Comparison of ENCODE assay signal across 9 cellular contexts in the genomic region with DNA sequence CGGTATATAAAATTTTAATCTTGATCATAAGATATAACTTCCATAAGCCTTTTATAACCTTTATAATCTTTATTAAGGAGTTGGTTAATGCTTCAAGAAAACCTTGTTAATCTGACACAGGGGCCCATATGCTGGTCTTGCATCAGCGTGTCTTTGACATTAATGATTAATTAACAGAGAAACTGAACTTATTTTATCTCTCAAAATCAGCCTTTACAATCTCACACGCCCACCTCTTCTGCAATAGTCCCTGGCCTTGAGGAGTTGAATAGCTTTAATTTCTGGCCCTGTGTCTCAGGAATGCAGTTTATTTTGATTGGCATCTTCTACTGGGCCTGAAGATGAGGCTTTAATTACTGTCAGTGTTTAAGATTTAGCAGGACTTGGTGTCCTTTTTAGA. TPM values are rescaled to one million over a fixed set of nuclear protein-coding genes. Genes with fewer than 3 reads are reported as not detected.
A peak's percentile ranks its signal among the peaks of the same experiment; 100 is the strongest.
DNase-seq lines count a peak whose midpoint lies in the region; ATAC-seq, FAIRE-seq and TF ChIP-seq lines count a peak whose summit lies in the region.
"Not testable (repeated sequence)": the region's sequence is repeated elsewhere in the genome, so short reads cannot be mapped to it uniquely, and the experiment has no call there.
"Had no signal": no experiment of that assay in that cellular context is flagged by ENCODE, and none has a peak within 500 bp of the region (broad histone marks: within the 10 kb centered on the region; RNA-seq: fewer than 3 reads in every experiment).

No MANE protein-coding gene starts in this region.

- TF ChIP-seq CTCF in A549 (IDR thresholded peaks at IDR 0.05); H9 (conservative IDR thresholded peaks at IDR 0.05); HepG2 (CRISPR knock-in tag; IDR thresholded peaks at IDR 0.05); neural progenitor cell (IDR thresholded peaks at IDR 0.05): not testable (repeated sequence)

- H3K9me3 Mint-ChIP-seq in H9 (peaks cover 25 to 56% of the 10 kb centered on the region in 2 experiments), neural progenitor cell (peaks cover 13% of the 10 kb centered on the region)

- H3K14ac ChIP-seq in H9 (ENCODE audit: insufficient read depth, low read length), result not testable (repeated sequence)

- H3K23ac ChIP-seq in H9 (ENCODE audit: insufficient read length, low read depth, low read length), result not testable (repeated sequence)

- CTCF ChIA-PET in A549 (lab: Yijun Ruan, JAX); HepG2 (lab: Yijun Ruan, JAX; ENCODE audit: low intra/inter-chr PET ratio, low total read pairs): not testable (repeated sequence)

- WGBS in A549 (ENCODE audit: missing lambda C conversion rate), result 61% methylated on average over 3 of the region's 3 CpGs
- no CpG with 5 or more reads among the region's 3 CpGs for WGBS in H9 (ENCODE audit: extremely low coverage, insufficient read length, low lambda C conversion rate)
- WGBS in HepG2 (ENCODE audit: low lambda C conversion rate), result 17% methylated on average over 3 of the region's 3 CpGs

- not testable (repeated sequence) for TF ChIP-seq RAD21 in A549 (conservative IDR thresholded peaks at IDR 0.05 in 1 of 2, IDR thresholded peaks at IDR 0.05 in 1 of 2); HepG2 (CRISPR knock-in tag; IDR thresholded peaks at IDR 0.05)

- not testable (repeated sequence) for H3K4me3 Mint-ChIP-seq in H9, neural progenitor cell

- not testable (repeated sequence) for DNase-seq in A549 (ENCODE audit: low read depth in 1 of 2, low spot score in 1 of 2); H9; neural progenitor cell (ENCODE audit: low spot score)
- peak; percentile 28 to 55 for DNase-seq in NCI-H524 (lab: John Stamatoyannopoulos, UW)
- DNase-seq in erythroblast (lab: John Stamatoyannopoulos, UW), result peak; percentile 10 to 57
- DNase-seq in HepG2 (ENCODE audit: low spot score), result peak; percentile 13

- not testable (repeated sequence) for H3K4me1 ChIP-seq in A549
- H3K4me1 ChIP-seq in H9 (ENCODE audit: insufficient read depth, low read length) (peaks cover 15% of the 10 kb centered on the region; the same call in 1 of the 2 replicates), HUES6 (ENCODE audit: control insufficient read depth, insufficient read depth, low read length) (peaks cover 46% of the 10 kb centered on the region), HepG2 (ENCODE audit: insufficient read depth, low read length) (peaks cover 42% of the 10 kb centered on the region), neural progenitor cell (peaks cover 30% of the 10 kb centered on the region)

- not testable (repeated sequence) for TF ChIP-seq EP300 in A549 (IDR thresholded peaks at IDR 0.05); HepG2 (IDR thresholded peaks at IDR 0.05; ENCODE audit: low read depth in 2 of 2, low read length in 2 of 2); HepG2 (CRISPR knock-in tag; IDR thresholded peaks at IDR 0.05; ENCODE audit: borderline replicate concordance)

- not testable (repeated sequence) for H3K56ac ChIP-seq in H9 (ENCODE audit: insufficient read length, low read depth, low read length)

- not testable (repeated sequence) for H3K9me3 ChIP-seq in A549; H9 (ENCODE audit: control insufficient read depth, low read depth, low read length); HUES6 (ENCODE audit: control insufficient read depth, insufficient read depth, low read depth, low read length); HepG2 (ENCODE audit: low read length); neural progenitor cell (ENCODE audit: low read depth)

- H3K79me1 ChIP-seq in H9 (ENCODE audit: insufficient read depth, low read depth, low read length, poor library complexity, severe bottlenecking), result not testable (repeated sequence)

- not testable (repeated sequence) for BruUV-seq in HepG2 (replicated peaks; lab: Mats Ljungman, UMichigan)

- not testable (repeated sequence) for H2AK5ac ChIP-seq in H9 (ENCODE audit: insufficient read length, low read length)

- H4K8ac ChIP-seq in H9 (replicated peaks; ENCODE audit: insufficient read length, low read depth, low read length), result not testable (repeated sequence)

- not testable (repeated sequence) for H2BK120ac ChIP-seq in H9 (ENCODE audit: low read depth, low read length, poor library complexity, severe bottlenecking)

- H3K36me3 Mint-ChIP-seq in H9 (ENCODE audit: insufficient read depth in 1 of 3, low read depth in 3 of 3), result peaks cover 10 to 30% (median 20%) of the 10 kb centered on the region in 3 experiments
- not testable (repeated sequence) for H3K36me3 Mint-ChIP-seq in neural progenitor cell

- TF ChIP-seq POLR2A in A549 (IDR thresholded peaks at IDR 0.05; ENCODE audit: low read length); erythroblast (IDR thresholded peaks at IDR 0.05; ENCODE audit: low read length); HepG2 (IDR thresholded peaks at IDR 0.05; ENCODE audit: insufficient read depth in 1 of 2, low read depth in 2 of 2, low read length in 2 of 2): not testable (repeated sequence)

- H4K20me1 ChIP-seq in H9 (ENCODE audit: control insufficient read depth, insufficient read depth, insufficient read length); HepG2 (ENCODE audit: insufficient read depth, low read length); neural progenitor cell (ENCODE audit: low read depth): not testable (repeated sequence)

- H3F3A ChIP-seq in neural progenitor cell (ENCODE audit: low read depth), result peaks cover 29% of the 10 kb centered on the region

- H2AFZ ChIP-seq in H9 (ENCODE audit: low read length); HepG2 (ENCODE audit: low read length); neural progenitor cell (replicated peaks): not testable (repeated sequence)

- intact Hi-C loops in HepG2 (cut with micrococcal nuclease; ENCODE audit: unreplicated experiment), result loop anchor here (1.0 kb wide), 1 partner anchor 34 kb away; no protein-coding TSS in a partner anchor

- not testable (repeated sequence) for H3K27ac ChIP-seq in A549; H9 (ENCODE audit: insufficient read length, low read depth, low read length); HepG2 (ENCODE audit: extremely low read length, insufficient read depth, low read length)
- H3K27ac ChIP-seq in HUES6 (ENCODE audit: low read depth, low read length) (peak overlapping the region; percentile 46; the same call in 1 of the 2 replicates), neural progenitor cell (peak overlapping the region; percentile 87)

- H3K27me3 Mint-ChIP-seq in H9 (ENCODE audit: low read depth); neural progenitor cell (ENCODE audit: insufficient read depth, low read depth): not testable (repeated sequence)

- H4K91ac ChIP-seq in H9 (ENCODE audit: insufficient read length, low read depth, low read length), result not testable (repeated sequence)

- ATAC-seq in A549, SK-N-SH treated with all-trans-retinoic acid at 6 μM for 48 hours, HepG2: not testable (repeated sequence)

- not testable (repeated sequence) for H3T11ph ChIP-seq in H9 (ENCODE audit: low read length)

- not testable (repeated sequence) for H3K18ac ChIP-seq in H9 (ENCODE audit: insufficient read length, low read depth, low read length)

- H2BK20ac ChIP-seq in H9 (ENCODE audit: low read depth, low read length, poor library complexity, severe bottlenecking), result not testable (repeated sequence)

- not testable (repeated sequence) for H3K79me2 ChIP-seq in H9 (ENCODE audit: insufficient read depth, low read length); HepG2 (ENCODE audit: insufficient read depth, low read length); neural progenitor cell (ENCODE audit: low read depth)

- in situ Hi-C loops in HepG2 (cut with HindIII; ENCODE audit: extremely low pct_ligation_motif_present, low pct_unique_long_range_greater_than_20kb), result not testable (repeated sequence)

- not testable (repeated sequence) for H3K9ac ChIP-seq in H9 (ENCODE audit: extremely low read depth, insufficient read length, low read length); HUES6 (ENCODE audit: low read length); HepG2 (ENCODE audit: insufficient read depth, low read depth, low read length); neural progenitor cell

- H3K36me3 ChIP-seq in HUES6 (ENCODE audit: control insufficient read depth, insufficient read depth, low read length); HepG2 (replicated peaks in 1 of 2; ENCODE audit: control insufficient read depth in 1 of 2, insufficient read depth in 2 of 2, low read length in 2 of 2); neural progenitor cell: not testable (repeated sequence)

- H2BK12ac ChIP-seq in H9 (ENCODE audit: insufficient read length, low read depth, low read length), result not testable (repeated sequence)

- H2BK5ac ChIP-seq in H9 (ENCODE audit: insufficient read length, low read length), result not testable (repeated sequence)

- H3K23me2 ChIP-seq in H9 (ENCODE audit: insufficient read length, low read depth, low read length, poor library complexity, severe bottlenecking), result not testable (repeated sequence)

- H3K4me1 Mint-ChIP-seq in H9, result peaks cover 62 to 70% of the 10 kb centered on the region in 2 experiments
- not testable (repeated sequence) for H3K4me1 Mint-ChIP-seq in neural progenitor cell

- H2BK15ac ChIP-seq in H9 (ENCODE audit: low read depth, low read length), result not testable (repeated sequence)

- not testable (repeated sequence) for H3K4ac ChIP-seq in H9 (ENCODE audit: low read depth, low read length)

- H3K4me2 ChIP-seq in A549; H9 (ENCODE audit: insufficient read depth, insufficient read length, low read length); HepG2 (ENCODE audit: low read depth, low read length); neural progenitor cell: not testable (repeated sequence)

- POLR2A ChIA-PET in A549 (lab: Yijun Ruan, JAX); HepG2 (lab: Yijun Ruan, JAX): not testable (repeated sequence)

- not testable (repeated sequence) for H3K27me3 ChIP-seq in H9 (ENCODE audit: insufficient read depth, low read length); HUES6 (ENCODE audit: control insufficient read depth, insufficient read depth, low read length); HepG2 (ENCODE audit: control insufficient read depth in 1 of 2, insufficient read depth in 2 of 2, low read length in 2 of 2); neural progenitor cell

- H3K27ac Mint-ChIP-seq in H9, result peak overlapping the region; percentile 81 to 98 (median 94); a peak in 3 of 7 replicates
- H3K27ac Mint-ChIP-seq in neural progenitor cell, result not testable (repeated sequence)

- not testable (repeated sequence) for H4K5ac ChIP-seq in H9 (ENCODE audit: insufficient read length, low read depth, low read length)

- not testable (repeated sequence) for H3K4me3 ChIP-seq in A549; HUES6 (ENCODE audit: low read depth, low read length); HepG2 (replicated peaks in 1 of 3; ENCODE audit: insufficient read depth in 1 of 3, low read depth in 2 of 3, low read length in 3 of 3); neural progenitor cell

- FAIRE-seq in A549 (lab: Jason Lieb, UNC), result peak; percentile 68
- not testable (repeated sequence) for FAIRE-seq in HepG2 (lab: Jason Lieb, UNC)

RNA-seq across cellular contexts. Expression of a gene that starts 36.2 kb away (rescaled TPM):
- polyA plus RNA-seq in A549 (2011; rRNA removed) (5.6 and 6.4 TPM in 2 replicates), A549 (2017; fragmentation: RNase III; extraction: RNeasy Plus Mini Kit Qiagen cat#74134 plus additional on column Dnase treatment) (0.34 to 0.44 TPM (median 0.35 TPM) in 3 replicates), HepG2 (2011; rRNA removed) (11.2 and 13.4 TPM in 2 replicates)
- 0.47 and 0.58 TPM in 2 replicates for polyA plus RNA-seq in A549 (2012; cell fraction: cytosol; rRNA removed)
- polyA plus RNA-seq in A549 (2012; cell fraction: nucleus; rRNA removed), result 0.34 and 0.64 TPM in 2 replicates
- 2.9 and 5.7 TPM in 2 replicates for polyA minus RNA-seq in A549 (2011; rRNA and poly(A)+ RNA removed)
- total RNA-seq in H9 (2021) (0.28 and 0.44 TPM in 2 replicates), HepG2 (2016; rRNA removed; fragmentation: Illumina TruSeq; extraction: Trizol) (14.7 and 24.6 TPM in 2 replicates), neural progenitor cell (ENCODE audit: low replicate concordance) (4.4 and 12.7 TPM in 2 replicates)
- 1.9 and 2.1 TPM in 2 replicates for total RNA-seq in HepG2 (2016; cell fraction: cytosol; rRNA removed; fragmentation: Illumina TruSeq; extraction: Trizol; ENCODE audit: low read depth)
- total RNA-seq in HepG2 (2016; cell fraction: insoluble cytoplasmic fraction; rRNA removed; fragmentation: Illumina TruSeq; extraction: Trizol), result 16.3 and 20.8 TPM in 2 replicates
- total RNA-seq in HepG2 (2016; cell fraction: membrane; rRNA removed; fragmentation: Illumina TruSeq; extraction: Trizol), result 6.2 and 7.1 TPM in 2 replicates
- 5.8 and 6.5 TPM in 2 replicates for total RNA-seq in HepG2 (2016; cell fraction: nucleus; rRNA removed; fragmentation: Illumina TruSeq; extraction: Trizol)
- 8.4 and 13.2 TPM in 2 replicates for polyA plus RNA-seq in HepG2 (2011; cell fraction: cytosol; rRNA removed)
- polyA plus RNA-seq in HepG2 (2011; cell fraction: nucleus; rRNA removed), result 4.1 and 5.5 TPM in 2 replicates
- 25.4 and 60.6 TPM in 2 replicates for polyA plus RNA-seq in HepG2 (2012)
- 2.4 and 3.0 TPM in 2 replicates for polyA plus RNA-seq in HepG2 (2016; cell fraction: cytosol; fragmentation: Illumina TruSeq; extraction: Trizol; ENCODE audit: low read depth)
- polyA plus RNA-seq in HepG2 (2016; cell fraction: insoluble cytoplasmic fraction; fragmentation: Illumina TruSeq; extraction: Trizol; ENCODE audit: low read depth), result 17.5 and 18.6 TPM in 2 replicates
- 3.6 and 5.3 TPM in 2 replicates for polyA plus RNA-seq in HepG2 (2016; cell fraction: membrane; fragmentation: Illumina TruSeq; extraction: Trizol; ENCODE audit: low read depth)
- polyA plus RNA-seq in HepG2 (2016; cell fraction: nucleus; fragmentation: Illumina TruSeq; extraction: Trizol; ENCODE audit: insufficient read depth, low read depth), result 5.5 and 9.1 TPM in 2 replicates
- polyA minus RNA-seq in HepG2 (2011; rRNA and poly(A)+ RNA removed; ENCODE audit: low replicate concordance), result 0.61 and 15.8 TPM in 2 replicates
- polyA minus RNA-seq in HepG2 (2011; cell fraction: cytosol; rRNA and poly(A)+ RNA removed), result 12.3 and 16.6 TPM in 2 replicates
- polyA minus RNA-seq in HepG2 (2011; cell fraction: nucleus; rRNA and poly(A)+ RNA removed), result 8.5 and 12.2 TPM in 2 replicates
- total RNA-seq: CD4-positive, alpha-beta T cell had no signal
